17 cellular contexts compared by ENCODE assay signal in the genomic region with DNA sequence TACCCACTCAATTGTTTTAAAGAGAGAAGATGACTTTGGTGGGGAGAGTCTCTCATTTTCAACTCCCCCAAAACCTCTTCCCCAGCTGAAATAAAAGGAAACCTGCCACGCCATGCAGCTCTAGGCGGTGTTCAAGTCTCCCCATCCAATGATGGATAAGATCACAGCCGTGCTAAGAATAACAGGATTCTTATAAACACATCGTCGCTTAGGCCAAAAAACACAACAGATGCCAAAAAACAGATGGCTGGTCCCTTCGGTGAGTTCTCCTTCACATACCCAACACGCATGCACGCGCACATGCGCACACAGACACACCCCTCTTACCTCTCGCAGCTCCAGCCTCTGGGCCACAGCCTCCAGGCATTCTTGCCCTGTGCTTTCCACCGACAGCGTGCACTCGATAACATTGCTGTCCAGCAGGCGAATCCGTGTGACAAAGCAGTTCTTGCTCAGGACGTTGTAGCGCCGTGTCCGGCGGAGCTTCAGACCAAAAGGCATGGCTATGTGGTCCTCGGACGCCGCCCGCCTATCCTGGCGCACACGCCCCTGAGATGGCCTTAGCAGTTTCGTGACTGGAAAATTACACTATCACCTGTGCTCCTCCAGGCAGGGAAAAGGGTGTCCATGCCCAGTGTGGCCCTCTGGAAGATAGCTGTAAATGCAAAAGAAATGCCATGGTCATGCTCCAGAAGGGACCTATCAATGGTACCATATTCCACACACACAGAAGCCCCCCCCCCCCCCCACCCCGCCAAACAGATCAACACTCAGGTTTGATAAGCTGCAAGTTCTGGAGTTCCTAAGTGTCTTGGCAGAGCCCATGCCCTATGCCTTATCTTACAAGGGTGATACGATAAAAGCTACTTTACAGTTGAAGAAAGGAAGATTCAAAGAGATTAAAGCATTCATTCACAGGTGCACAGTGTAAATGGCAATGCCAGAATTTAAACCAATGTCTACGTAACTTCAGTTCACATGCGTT.
DNase-seq lines count a peak whose midpoint lies in the region; ATAC-seq and TF ChIP-seq lines count a peak whose summit lies in the region.
"Had no signal": no experiment of that assay in that cellular context is flagged by ENCODE, and none has a peak within 500 bp of the region (broad histone marks: within the 10 kb centered on the region; RNA-seq: fewer than 3 reads in every experiment).

No MANE protein-coding gene starts in this region.

- no peak overlapping the region for H3K27ac Mint-ChIP-seq in activated naive CD4-positive, alpha-beta T cell treated with anti-CD3 and anti-CD28 coated beads, Interleukin-2, amount 10 ng/mL, durations not matched to agents 7 days and 5 days

- ATAC-seq in PC-3 = no peak
- ATAC-seq in left ventricle myocardium superior = peak; percentile 65
- ATAC-seq: HCT116 had no signal

- no peak overlapping the region for H3K9ac ChIP-seq in PC-3 (ENCODE audit: low read length)
- H3K9ac ChIP-seq in smooth muscle cell (ENCODE audit: low read depth) = no peak overlapping the region

- H3K4me1 ChIP-seq in HEK293 (ENCODE audit: control insufficient read depth, insufficient read depth, low read length) (peaks cover 19% of the 10 kb centered on the region), PC-3 (ENCODE audit: insufficient read depth, low read length) (peaks cover 29% of the 10 kb centered on the region), smooth muscle cell (ENCODE audit: low read depth) (peaks cover 7% of the 10 kb centered on the region)
- H3K4me1 ChIP-seq: uterus had no signal

- TSS peak; percentile 9 for BruUV-seq in PC-3 (replicated peaks; lab: Mats Ljungman, UMichigan)

- no peak overlapping the region for H2AFZ ChIP-seq in PC-3 (ENCODE audit: low read length)
- no peak overlapping the region for H2AFZ ChIP-seq in smooth muscle cell (ENCODE audit: low read depth)
- H2AFZ ChIP-seq: PC-9 had no signal

- H3K9me3 ChIP-seq in HEK293 (ENCODE audit: control insufficient read depth, insufficient read depth, low read depth, low read length) = no peaks in the 10 kb centered on the region
- H3K9me3 ChIP-seq in PC-3 (ENCODE audit: low read length) = no peaks in the 10 kb centered on the region
- H3K9me3 ChIP-seq in smooth muscle cell (replicated peaks; ENCODE audit: low read depth) = no peaks in the 10 kb centered on the region
- H3K9me3 ChIP-seq: sigmoid colon, stomach, uterus had no signal

- H4K20me1 ChIP-seq in PC-3 (ENCODE audit: low read length) = no peaks in the 10 kb centered on the region
- H4K20me1 ChIP-seq in smooth muscle cell (ENCODE audit: low read depth) = peaks cover 84% of the 10 kb centered on the region

- 90% methylated on average over 32 of the region's 32 CpGs for WGBS in smooth muscle cell (ENCODE audit: low lambda C conversion rate)

- no peaks in the 10 kb centered on the region for H3K36me3 Mint-ChIP-seq in activated naive CD4-positive, alpha-beta T cell treated with anti-CD3 and anti-CD28 coated beads, Interleukin-2, amount 10 ng/mL, durations not matched to agents 7 days and 5 days

- no peak for DNase-seq in PC-3
- peak; percentile 28 for DNase-seq in left ventricle myocardium superior
- no peak for DNase-seq in smooth muscle cell (lab: John Stamatoyannopoulos, UW; ENCODE audit: unreplicated experiment)
- DNase-seq in COLO668 (lab: John Stamatoyannopoulos, UW; ENCODE audit: unreplicated experiment) = no peak
- no peak for DNase-seq in occipital lobe (lab: John Stamatoyannopoulos, UW)
- DNase-seq in activated naive CD4-positive, alpha-beta T cell treated with anti-CD3 and anti-CD28 coated beads, Interleukin-2, amount 10 ng/mL, durations not matched to agents 7 days and 5 days = no peak
- DNase-seq: activated effector memory CD4-positive, alpha-beta T cell treated with Interleukin-2 at 50 U/mL for 16 hours; nucleus accumbens; sigmoid colon; stimulated activated CD4-positive, alpha-beta T cell treated with anti-CD3 and anti-CD28 coated beads, Interleukin-2, amount 100 ng/mL, for 24 hours; stomach; T-helper 9 cell; uterus had no signal

- no peak overlapping the region for H3K4me3 Mint-ChIP-seq in activated naive CD4-positive, alpha-beta T cell treated with anti-CD3 and anti-CD28 coated beads, Interleukin-2, amount 10 ng/mL, durations not matched to agents 7 days and 5 days

- H3K9me3 Mint-ChIP-seq in activated naive CD4-positive, alpha-beta T cell treated with anti-CD3 and anti-CD28 coated beads, Interleukin-2, amount 10 ng/mL, durations not matched to agents 7 days and 5 days = no peaks in the 10 kb centered on the region

- H3K27ac ChIP-seq in HEK293 (ENCODE audit: extremely low read depth, low read depth, low read length) (no peak overlapping the region), PC-3 (ENCODE audit: low read length) (no peak overlapping the region), smooth muscle cell (ENCODE audit: low read depth) (peak overlapping the region; percentile 53)
- H3K27ac ChIP-seq: PC-9, sigmoid colon, SK-N-MC, uterus had no signal

- no peaks in the 10 kb centered on the region for H3K9me2 ChIP-seq in PC-3 (replicated peaks; ENCODE audit: low read length)

- intact Hi-C loops in PC-3 (cut with micrococcal nuclease) (loop anchor here (5.0 kb wide), 2 partner anchors 77 to 83 kb away; no protein-coding TSS in a partner anchor), left ventricle myocardium superior (cut with micrococcal nuclease) (no loop called here)

- no peak overlapping the region for H3K4me2 ChIP-seq in PC-3 (ENCODE audit: low read length)
- H3K4me2 ChIP-seq in smooth muscle cell = no peak overlapping the region
- H3K4me2 ChIP-seq: PC-9 had no signal

- H3K36me3 ChIP-seq in HEK293 (ENCODE audit: control insufficient read depth in 2 of 2, insufficient read depth in 1 of 2, low read length in 2 of 2) = peaks cover 0 to 4% of the 10 kb centered on the region in 2 experiments; a peak in 1 of 3 replicates
- H3K36me3 ChIP-seq in PC-3 (ENCODE audit: low read depth, low read length) = no peaks in the 10 kb centered on the region
- no peaks in the 10 kb centered on the region for H3K36me3 ChIP-seq in smooth muscle cell (ENCODE audit: low read depth)
- H3K36me3 ChIP-seq: sigmoid colon, uterus had no signal

- peaks cover 8% of the 10 kb centered on the region for H3K27me3 Mint-ChIP-seq in activated naive CD4-positive, alpha-beta T cell treated with anti-CD3 and anti-CD28 coated beads, Interleukin-2, amount 10 ng/mL, durations not matched to agents 7 days and 5 days

- no peaks in the 10 kb centered on the region for H3K27me3 ChIP-seq in PC-3 (ENCODE audit: low read length)
- H3K27me3 ChIP-seq in smooth muscle cell (ENCODE audit: low read depth) = no peaks in the 10 kb centered on the region
- H3K27me3 ChIP-seq: sigmoid colon, stomach, uterus had no signal

- H3K4me3 ChIP-seq in HEK293 (ENCODE audit: low read depth, low read length) (no peak overlapping the region), PC-3 (ENCODE audit: low read length) (no peak overlapping the region), smooth muscle cell (no peak overlapping the region)
- H3K4me3 ChIP-seq: PC-9, sigmoid colon, SK-N-MC, stomach, uterus had no signal

- POLR2A ChIA-PET in HEK293 (lab: Yijun Ruan, JAX) = no interaction called here
- POLR2A ChIA-PET in PC-3 (lab: Charles Lee; ENCODE audit: unreplicated experiment) = interaction anchor here (0.5 to 0.6 kb wide), 2 partner anchors 120 to 823 kb away, joined by 3 to 9 read pairs; no protein-coding TSS in a partner anchor

- CTCF ChIA-PET in HEK293 (lab: Yijun Ruan, JAX) = no interaction called here
- CTCF ChIA-PET in PC-3 (lab: Charles Lee) = no interaction called here
- CTCF ChIA-PET in activated naive CD4-positive, alpha-beta T cell treated with anti-CD3 and anti-CD28 coated beads, Interleukin-2, amount 10 ng/mL, durations not matched to agents 7 days and 5 days (lab: Charles Lee) = interaction anchor here (0.9 to 1.0 kb wide), 2 partner anchors 9 to 12 kb away, joined by 3 to 4 read pairs; no protein-coding TSS in a partner anchor

- TF ChIP-seq CTCF in HEK293 (tag by site-specific recombination; IDR thresholded peaks at IDR 0.05) (no peak), PC-3 (conservative IDR thresholded peaks at IDR 0.05; ENCODE audit: low read depth, low read length) (no peak), smooth muscle cell (IDR thresholded peaks at IDR 0.05; ENCODE audit: borderline replicate concordance, insufficient read depth, poor library complexity, severe bottlenecking) (no peak)

- H3K79me2 ChIP-seq in PC-3 (ENCODE audit: low read length) = peaks cover 72% of the 10 kb centered on the region
- peaks cover 57% of the 10 kb centered on the region for H3K79me2 ChIP-seq in smooth muscle cell (ENCODE audit: low read depth)

- H3K4me1 Mint-ChIP-seq in activated naive CD4-positive, alpha-beta T cell treated with anti-CD3 and anti-CD28 coated beads, Interleukin-2, amount 10 ng/mL, durations not matched to agents 7 days and 5 days = no peaks in the 10 kb centered on the region

- H3F3A ChIP-seq in PC-3 (ENCODE audit: low read length, unreplicated experiment) = peaks cover 3% of the 10 kb centered on the region
- peaks cover 4% of the 10 kb centered on the region for H3F3A ChIP-seq in smooth muscle cell (ENCODE audit: low read depth)

TF ChIP-seq in HEK293, 187 proteins besides CTCF, POLR2A, EP300 and RAD21 (continues in another document):
- TF ChIP-seq ZNF133 (tag by site-specific recombination; IDR thresholded peaks at IDR 0.05) = no peak
- TF ChIP-seq ZNF416 (tag by site-specific recombination; IDR thresholded peaks at IDR 0.05) = no peak
- TF ChIP-seq, protein P1, sequence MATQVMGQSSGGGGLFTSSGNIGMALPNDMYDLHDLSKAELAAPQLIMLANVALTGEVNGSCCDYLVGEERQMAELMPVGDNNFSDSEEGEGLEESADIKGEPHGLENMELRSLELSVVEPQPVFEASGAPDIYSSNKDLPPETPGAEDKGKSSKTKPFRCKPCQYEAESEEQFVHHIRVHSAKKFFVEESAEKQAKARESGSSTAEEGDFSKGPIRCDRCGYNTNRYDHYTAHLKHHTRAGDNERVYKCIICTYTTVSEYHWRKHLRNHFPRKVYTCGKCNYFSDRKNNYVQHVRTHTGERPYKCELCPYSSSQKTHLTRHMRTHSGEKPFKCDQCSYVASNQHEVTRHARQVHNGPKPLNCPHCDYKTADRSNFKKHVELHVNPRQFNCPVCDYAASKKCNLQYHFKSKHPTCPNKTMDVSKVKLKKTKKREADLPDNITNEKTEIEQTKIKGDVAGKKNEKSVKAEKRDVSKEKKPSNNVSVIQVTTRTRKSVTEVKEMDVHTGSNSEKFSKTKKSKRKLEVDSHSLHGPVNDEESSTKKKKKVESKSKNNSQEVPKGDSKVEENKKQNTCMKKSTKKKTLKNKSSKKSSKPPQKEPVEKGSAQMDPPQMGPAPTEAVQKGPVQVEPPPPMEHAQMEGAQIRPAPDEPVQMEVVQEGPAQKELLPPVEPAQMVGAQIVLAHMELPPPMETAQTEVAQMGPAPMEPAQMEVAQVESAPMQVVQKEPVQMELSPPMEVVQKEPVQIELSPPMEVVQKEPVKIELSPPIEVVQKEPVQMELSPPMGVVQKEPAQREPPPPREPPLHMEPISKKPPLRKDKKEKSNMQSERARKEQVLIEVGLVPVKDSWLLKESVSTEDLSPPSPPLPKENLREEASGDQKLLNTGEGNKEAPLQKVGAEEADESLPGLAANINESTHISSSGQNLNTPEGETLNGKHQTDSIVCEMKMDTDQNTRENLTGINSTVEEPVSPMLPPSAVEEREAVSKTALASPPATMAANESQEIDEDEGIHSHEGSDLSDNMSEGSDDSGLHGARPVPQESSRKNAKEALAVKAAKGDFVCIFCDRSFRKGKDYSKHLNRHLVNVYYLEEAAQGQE (tag by site-specific recombination; IDR thresholded peaks at IDR 0.05) = peak; percentile 61
